9 cellular contexts compared by ENCODE assay signal in genomic region chr12:110744176-110744575, GRCh38.
DNase-seq lines count a peak whose midpoint lies in the region; ATAC-seq lines count a peak whose summit lies in the region.
"Had no signal": no experiment of that assay in that cellular context is flagged by ENCODE, and none has a peak within 500 bp of the region (broad histone marks: within the 10 kb centered on the region; RNA-seq: fewer than 3 reads in every experiment).

No MANE protein-coding gene starts in this region.

- H3K4me1 ChIP-seq in subcutaneous abdominal adipose tissue (ENCODE audit: control insufficient read depth in 5 of 5, insufficient read depth in 5 of 5, low read length in 5 of 5) = peaks cover 8 to 48% (median 46%) of the 10 kb centered on the region in 5 donors

- no peaks in the 10 kb centered on the region for H3K9me3 Mint-ChIP-seq in T-helper 2 cell treated with Interferon-gamma antibody and Interleukin-4, amounts not matched to agents 5 μg/mL and 100 μg/mL, for 36 hours

- no peak for ATAC-seq in HG02571 (IDR thresholded peaks at IDR 0.05; ENCODE audit: unreplicated experiment)
- no peak for ATAC-seq in HG02798 (IDR thresholded peaks at IDR 0.05; ENCODE audit: poor library complexity, unreplicated experiment)
- ATAC-seq: K562 had no signal

- no peaks in the 10 kb centered on the region for H3K9me3 ChIP-seq in subcutaneous abdominal adipose tissue (ENCODE audit: control insufficient read depth in 5 of 5, low read length in 5 of 5)

- peak overlapping the region in 3 of 5 donors; percentile 2 to 66 (median 16) for H3K4me3 ChIP-seq in subcutaneous abdominal adipose tissue (ENCODE audit: low read depth in 1 of 5, low read length in 5 of 5)

- no peaks in the 10 kb centered on the region for H3K36me3 ChIP-seq in subcutaneous abdominal adipose tissue (ENCODE audit: control insufficient read depth in 5 of 5, insufficient read depth in 5 of 5, low read length in 5 of 5)

- H3K4me3 Mint-ChIP-seq in T-helper 2 cell treated with Interferon-gamma antibody and Interleukin-4, amounts not matched to agents 5 μg/mL and 100 μg/mL, for 36 hours = peak overlapping the region; percentile 99

- H3K36me3 Mint-ChIP-seq in T-helper 2 cell treated with Interferon-gamma antibody and Interleukin-4, amounts not matched to agents 5 μg/mL and 100 μg/mL, for 36 hours (ENCODE audit: low read depth) = peaks cover 25% of the 10 kb centered on the region

- DNase-seq in T-helper 2 cell treated with Interferon-gamma antibody and Interleukin-4, amounts not matched to agents 5 μg/mL and 100 μg/mL, for 36 hours (ENCODE audit: low spot score) = no peak
- no peak for DNase-seq in T-helper 2 cell
- peak; percentile 13 for DNase-seq in amniotic stem cell (lab: John Stamatoyannopoulos, UW)
- peak; percentile 66 for DNase-seq in inferior parietal cortex (ENCODE audit: extremely low spot score)
- DNase-seq in NCI-H2196 treated with DMSO at 0.1 percent for 48 hours (lab: John Stamatoyannopoulos, UW; ENCODE audit: unreplicated experiment) = no peak

- H3K9ac ChIP-seq in subcutaneous abdominal adipose tissue (ENCODE audit: low read length in 5 of 5) = no peak overlapping the region

- peak overlapping the region; percentile 89 for H3K27ac ChIP-seq in subcutaneous abdominal adipose tissue (ENCODE audit: low read depth, low read length)

- H3K27me3 Mint-ChIP-seq in T-helper 2 cell treated with Interferon-gamma antibody and Interleukin-4, amounts not matched to agents 5 μg/mL and 100 μg/mL, for 36 hours (ENCODE audit: low read depth) = no peaks in the 10 kb centered on the region

- H3K27me3 ChIP-seq in subcutaneous abdominal adipose tissue (ENCODE audit: control insufficient read depth in 5 of 5, insufficient read depth in 4 of 5, low read length in 5 of 5) = no peaks in the 10 kb centered on the region

- peaks cover 27% of the 10 kb centered on the region for H3K4me1 Mint-ChIP-seq in T-helper 2 cell treated with Interferon-gamma antibody and Interleukin-4, amounts not matched to agents 5 μg/mL and 100 μg/mL, for 36 hours (ENCODE audit: low read depth)

- H3K27ac Mint-ChIP-seq in T-helper 2 cell treated with Interferon-gamma antibody and Interleukin-4, amounts not matched to agents 5 μg/mL and 100 μg/mL, for 36 hours = no peak overlapping the region

Comparison
In these comparisons a context has a peak if more than half of its experiments do, and no peak if none do; other contexts are left out.
1. DNase-seq: peak in amniotic stem cell (single experiment) and inferior parietal cortex (single experiment); none in T-helper 2 cell treated with Interferon-gamma antibody and Interleukin-4, amounts not matched to agents 5 μg/mL and 100 μg/mL, for 36 hours (single experiment), T-helper 2 cell (0 of 5) and NCI-H2196 treated with DMSO at 0.1 percent for 48 hours (single experiment).